15 cellular contexts compared by ENCODE assay signal in the genomic region with DNA sequence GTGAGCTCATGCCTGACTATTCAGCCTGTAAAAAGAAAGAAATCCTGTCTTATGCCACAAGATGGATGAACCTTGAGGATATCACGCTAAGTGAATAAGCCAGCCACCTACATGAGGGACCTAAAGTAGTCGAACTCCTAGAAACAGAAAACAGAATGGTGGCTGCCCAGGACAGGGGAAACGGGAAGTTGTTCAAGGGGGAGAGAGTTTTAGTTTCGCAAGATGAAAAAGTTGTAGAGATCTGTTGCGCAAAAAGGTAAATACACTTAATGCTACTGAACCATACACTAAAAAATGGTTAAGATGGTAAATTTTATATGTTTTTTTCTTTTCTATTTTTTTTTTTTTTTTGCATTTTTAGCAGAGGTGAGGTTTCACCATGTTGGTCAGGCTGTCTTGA.
"Had no signal": no experiment of that assay in that cellular context is flagged by ENCODE, and none has a peak within 500 bp of the region (broad histone marks: within the 10 kb centered on the region; RNA-seq: fewer than 3 reads in every experiment).

No MANE protein-coding gene starts in this region.

- H3K4me2 ChIP-seq: neural progenitor cell had no signal

- H3K9ac ChIP-seq: neural progenitor cell had no signal

- H3K4me3 ChIP-seq: breast epithelium, dorsolateral prefrontal cortex, neural progenitor cell, pancreas, thoracic aorta had no signal

- H3K4me1 ChIP-seq: breast epithelium, neural progenitor cell, pancreas had no signal

- H3K27me3 ChIP-seq: breast epithelium, dorsolateral prefrontal cortex, neural progenitor cell, pancreas had no signal

- H3K9me3 ChIP-seq: breast epithelium, pancreas, thoracic aorta had no signal

- H3K27ac ChIP-seq: breast epithelium, dorsolateral prefrontal cortex, neural progenitor cell, pancreas, thoracic aorta had no signal

- H3K36me3 ChIP-seq: breast epithelium, neural progenitor cell, pancreas, thoracic aorta had no signal

- ATAC-seq: esophagus mucosa, pancreas had no signal

- DNase-seq: activated CD4-positive, alpha-beta T cell treated with anti-CD3 and anti-CD28 coated beads, Interleukin-2, amount 50 U/mL, for 4 hours; activated CD4-positive, CD25-positive, alpha-beta regulatory T cell treated with anti-CD3 and anti-CD28 coated beads, Interleukin-2, amount 50 U/mL, for 72 hours; activated gamma-delta T cell; activated T-cell treated with anti-CD3 and anti-CD28 coated beads, Interleukin-2, amount 50 U/mL, for 48 hours; aorta; dorsolateral prefrontal cortex; hippocampal formation; pancreas; stimulated activated CD4-positive, alpha-beta T cell treated with anti-CD3 and anti-CD28 coated beads, Interleukin-4, amount 100 ng/mL, for 24 hours had no signal

- H2AFZ ChIP-seq: neural progenitor cell had no signal

- FAIRE-seq: endometrium, pancreas, urothelium cell line had no signal
